In genomic region chr17:59328534-59329095, GRCh38 we compare ENCODE assay signal across 1 cellular context.
TF ChIP-seq lines count a peak whose summit lies in the region.

No MANE protein-coding gene starts in this region.

TF ChIP-seq in GM23338, 12 proteins besides CTCF, POLR2A, EP300 and RAD21 (continued from another document):
- TF ChIP-seq REST (IDR thresholded peaks at IDR 0.05; ENCODE audit: unreplicated experiment) = no peak
- TF ChIP-seq EZH2 (IDR thresholded peaks at IDR 0.05; ENCODE audit: low read depth, unreplicated experiment) = no peak
